In genomic region chr1:25405731-25406305, GRCh38 we compare ENCODE assay signal across 1 cellular context. TPM values are rescaled to one million over a fixed set of nuclear protein-coding genes. Genes with fewer than 3 reads are reported as not detected.
"Had no signal": no experiment of that assay in that cellular context is flagged by ENCODE, and none has a peak within 500 bp of the region (broad histone marks: within the 10 kb centered on the region; RNA-seq: fewer than 3 reads in every experiment).

No MANE protein-coding gene starts in this region.

RNA-seq across cellular contexts. Expression of gene RHCE, which starts 14.8 kb away (rescaled TPM):
- total RNA-seq: NCI-H460 had no signal
